Comparison of ENCODE assay signal across 16 cellular contexts in the genomic region with DNA sequence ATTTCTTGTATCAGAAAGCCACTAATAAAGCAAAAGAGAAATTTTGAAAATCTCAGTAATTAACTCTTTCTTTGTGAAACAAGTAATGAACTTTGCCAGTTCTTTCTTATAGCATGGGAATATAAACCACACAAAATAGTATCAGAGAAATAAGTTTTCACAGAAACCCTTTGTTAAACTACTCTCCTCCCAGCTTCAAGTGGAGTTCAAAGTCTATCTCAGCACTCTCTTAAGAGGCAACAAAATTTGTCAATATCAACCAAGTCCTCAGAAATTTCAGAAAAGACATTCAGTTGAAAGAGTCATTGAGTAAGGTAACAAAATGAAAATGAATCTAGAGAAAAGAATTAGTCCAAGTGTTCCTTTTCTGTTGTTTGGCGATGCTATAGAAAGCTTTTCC.
A peak's percentile ranks its signal among the peaks of the same experiment; 100 is the strongest.
DNase-seq lines count a peak whose midpoint lies in the region; ATAC-seq, FAIRE-seq and TF ChIP-seq lines count a peak whose summit lies in the region.
"Had no signal": no experiment of that assay in that cellular context is flagged by ENCODE, and none has a peak within 500 bp of the region (broad histone marks: within the 10 kb centered on the region; RNA-seq: fewer than 3 reads in every experiment).

No MANE protein-coding gene starts in this region.

- H3K4me1 ChIP-seq in foreskin keratinocyte (peaks cover 11% of the 10 kb centered on the region), hepatocyte (ENCODE audit: insufficient read depth) (no peaks in the 10 kb centered on the region)
- H3K4me1 ChIP-seq: body of pancreas, testis had no signal

- H4K20me1 ChIP-seq in hepatocyte (ENCODE audit: insufficient read depth, poor library complexity, severe bottlenecking) = no peaks in the 10 kb centered on the region

- TF ChIP-seq CTCF in foreskin keratinocyte (conservative IDR thresholded peaks at IDR 0.05) (no peak), hepatocyte (IDR thresholded peaks at IDR 0.05; ENCODE audit: poor library complexity) (no peak)

- H3K9me2 ChIP-seq in hepatocyte (replicated peaks; ENCODE audit: insufficient read depth) = no peaks in the 10 kb centered on the region

- H3K27ac ChIP-seq in foreskin keratinocyte (peak overlapping the region; percentile 22), substantia nigra (ENCODE audit: low read depth, low read length, poor library complexity, severe bottlenecking) (no peak overlapping the region), hepatocyte (no peak overlapping the region)
- H3K27ac ChIP-seq: testis had no signal

- H3K4me2 ChIP-seq in hepatocyte = no peak overlapping the region

- no peak for DNase-seq in foreskin keratinocyte
- DNase-seq in substantia nigra (lab: John Stamatoyannopoulos, UW) = no peak
- DNase-seq in hepatocyte (ENCODE audit: low spot score) = no peak
- no peak for DNase-seq in H54 (ENCODE audit: insufficient read length, low spot score)
- DNase-seq: body of pancreas, dermis blood vessel endothelial cell, DMS53, erythroblast, glutamatergic neuron, mesenchymal stem cell, NCI-H526 treated with DMSO at 0.1 percent for 48 hours, testis had no signal

- H3K9me3 ChIP-seq in hepatocyte (ENCODE audit: low read depth) = no peaks in the 10 kb centered on the region
- H3K9me3 ChIP-seq: body of pancreas, testis had no signal

- ATAC-seq in GM18870 (IDR thresholded peaks at IDR 0.05; ENCODE audit: unreplicated experiment) (peak; percentile 4), GM21381 (IDR thresholded peaks at IDR 0.05; ENCODE audit: unreplicated experiment) (peak; percentile 5), HG03520 (IDR thresholded peaks at IDR 0.05; ENCODE audit: unreplicated experiment) (peak; percentile 7), foreskin keratinocyte (no peak)
- ATAC-seq: body of pancreas, HepG2 had no signal

- no peak overlapping the region for H3K4me3 ChIP-seq in hepatocyte
- H3K4me3 ChIP-seq: body of pancreas, testis had no signal

- no peak for TF ChIP-seq POLR2A in H54 (IDR thresholded peaks at IDR 0.05; ENCODE audit: low read depth, low read length)

- no peaks in the 10 kb centered on the region for H3K36me3 ChIP-seq in hepatocyte (replicated peaks; ENCODE audit: insufficient read depth, low read depth)

- 88% methylated on average over 1 of the region's 1 CpG for WGBS in hepatocyte (ENCODE audit: low lambda C conversion rate, missing lambda C conversion rate)

- no peak overlapping the region for H2AFZ ChIP-seq in hepatocyte

- H3K27me3 ChIP-seq in foreskin keratinocyte = no peaks in the 10 kb centered on the region
- no peaks in the 10 kb centered on the region for H3K27me3 ChIP-seq in hepatocyte
- H3K27me3 ChIP-seq: body of pancreas, testis had no signal

- H3K79me2 ChIP-seq in hepatocyte = no peaks in the 10 kb centered on the region

- FAIRE-seq in H54 (lab: Jason Lieb, UNC) = no peak
- FAIRE-seq: HepG2 had no signal
